Comparison of ENCODE assay signal across 23 cellular contexts in the genomic region with DNA sequence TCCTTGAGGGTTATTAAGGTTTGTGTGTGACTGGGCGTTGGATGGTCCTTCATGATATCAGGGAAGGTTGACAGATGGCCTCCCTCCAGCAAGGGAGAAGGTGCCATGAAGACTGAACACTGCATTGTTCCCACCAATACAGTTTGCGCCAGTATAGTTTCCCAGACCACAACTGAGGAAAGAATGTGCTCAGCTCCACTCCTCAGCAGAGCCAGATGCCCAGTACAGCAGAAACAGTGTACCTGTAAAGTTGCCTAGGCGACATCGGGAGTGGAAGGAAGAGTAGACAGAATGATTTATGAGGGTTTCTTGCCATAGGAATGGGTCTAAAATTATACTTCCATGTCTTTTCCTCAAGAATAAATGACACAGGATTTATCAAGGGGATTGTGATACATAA.
A peak's percentile ranks its signal among the peaks of the same experiment; 100 is the strongest.
DNase-seq lines count a peak whose midpoint lies in the region; ATAC-seq and TF ChIP-seq lines count a peak whose summit lies in the region.
"Had no signal": no experiment of that assay in that cellular context is flagged by ENCODE, and none has a peak within 500 bp of the region (broad histone marks: within the 10 kb centered on the region; RNA-seq: fewer than 3 reads in every experiment).

No MANE protein-coding gene starts in this region.

- POLR2A ChIA-PET in T-cell (lab: Charles Lee) = no interaction called here

- intact Hi-C loops in left ventricle myocardium inferior (cut with micrococcal nuclease) (no loop called here), ascending aorta (cut with DNase I) (no loop called here)

- H3K4me1 Mint-ChIP-seq in chondrocyte (ENCODE audit: low read depth) (peaks cover 67% of the 10 kb centered on the region), T-cell (peaks cover 22 to 25% (median 25%) of the 10 kb centered on the region in 3 donors)

- H3K27ac ChIP-seq in cardiac muscle cell (peak overlapping the region; percentile 71), left ventricle myocardium inferior (replicated peaks) (no peak overlapping the region), upper lobe of left lung (peak overlapping the region in 2 of 4 donors; percentile 25 to 41), ascending aorta (no peak overlapping the region)
- H3K27ac ChIP-seq: ovary, WERI-Rb-1 had no signal

- H3K9me3 Mint-ChIP-seq in chondrocyte (ENCODE audit: low read depth) (no peaks in the 10 kb centered on the region), T-cell (no peaks in the 10 kb centered on the region)
- H3K9me3 Mint-ChIP-seq: central memory CD8-positive, alpha-beta T cell; naive thymus-derived CD4-positive, alpha-beta T cell had no signal

- 55 to 77% methylated on average over 4 of the region's 4 CpGs for WGBS in upper lobe of left lung, 2 donors

- H3K27ac Mint-ChIP-seq in chondrocyte (ENCODE audit: unreplicated experiment) = peak overlapping the region; percentile 53
- H3K27ac Mint-ChIP-seq in T-cell = no peak overlapping the region
- H3K27ac Mint-ChIP-seq: naive thymus-derived CD4-positive, alpha-beta T cell had no signal

- no peak for TF ChIP-seq EP300 in upper lobe of left lung (IDR thresholded peaks at IDR 0.05)

- H3K4me1 ChIP-seq in cardiac muscle cell (ENCODE audit: low read depth) (peaks cover 25% of the 10 kb centered on the region), left ventricle myocardium inferior (peaks cover 64% of the 10 kb centered on the region), upper lobe of left lung (peaks cover 21 to 42% (median 32%) of the 10 kb centered on the region in 4 donors), ascending aorta (no peaks in the 10 kb centered on the region)

- H3K4me3 Mint-ChIP-seq in chondrocyte (ENCODE audit: unreplicated experiment) (no peak overlapping the region), T-cell (no peak overlapping the region)
- H3K4me3 Mint-ChIP-seq: central memory CD8-positive, alpha-beta T cell; naive thymus-derived CD4-positive, alpha-beta T cell had no signal

- peaks cover 2% of the 10 kb centered on the region for H3K36me3 Mint-ChIP-seq in chondrocyte (ENCODE audit: low read depth)
- no peaks in the 10 kb centered on the region for H3K36me3 Mint-ChIP-seq in T-cell
- H3K36me3 Mint-ChIP-seq: naive thymus-derived CD4-positive, alpha-beta T cell had no signal

- CTCF ChIA-PET in T-cell (lab: Charles Lee) = no interaction called here

- TF ChIP-seq CTCF in cardiac muscle cell (IDR thresholded peaks at IDR 0.05; ENCODE audit: low read depth, low read length) (no peak), left ventricle myocardium inferior (IDR thresholded peaks at IDR 0.05; ENCODE audit: borderline replicate concordance) (no peak), chondrocyte (IDR thresholded peaks at IDR 0.05) (no peak), upper lobe of left lung (IDR thresholded peaks at IDR 0.05) (no peak), ascending aorta (IDR thresholded peaks at IDR 0.05) (no peak)

- H3K9me3 ChIP-seq in cardiac muscle cell (ENCODE audit: low read depth) (no peaks in the 10 kb centered on the region), left ventricle myocardium inferior (replicated peaks) (no peaks in the 10 kb centered on the region), upper lobe of left lung (no peaks in the 10 kb centered on the region), ascending aorta (no peaks in the 10 kb centered on the region)
- H3K9me3 ChIP-seq: ovary had no signal

- DNase-seq in cardiac muscle cell (ENCODE audit: low read depth in 1 of 2, low spot score in 1 of 2) = peak in 1 of 2 donors; percentile 42
- no peak for DNase-seq in left ventricle myocardium inferior
- DNase-seq in NCI-H2171 treated with DMSO at 0.1 percent for 48 hours (lab: John Stamatoyannopoulos, UW) = peak; percentile 86
- no peak for DNase-seq in chondrocyte (ENCODE audit: low spot score)
- peak in 1 of 2 donors; percentile 51 for DNase-seq in upper lobe of left lung
- DNase-seq in ascending aorta (ENCODE audit: low spot score in 2 of 2) = no peak
- no peak for DNase-seq in T-cell
- DNase-seq: ACHN; activated CD4-positive, alpha-beta T cell treated with anti-CD3 and anti-CD28 coated beads, Interleukin-2, amount 50 U/mL, for 4 hours; activated gamma-delta T cell; C1 segment of cervical spinal cord; foreskin melanocyte; KG1; kidney; naive thymus-derived CD4-positive, alpha-beta T cell; NCI-H2029 treated with DMSO at 0.1 percent for 48 hours; NCI-H774; ovary; SHP77 treated with DMSO at 0.1 percent for 48 hours; T-helper 1 cell; WERI-Rb-1 had no signal

- H3K27me3 ChIP-seq in cardiac muscle cell = no peaks in the 10 kb centered on the region
- H3K27me3 ChIP-seq in left ventricle myocardium inferior (ENCODE audit: low read depth) = no peaks in the 10 kb centered on the region
- H3K27me3 ChIP-seq in upper lobe of left lung = no peaks in the 10 kb centered on the region
- H3K27me3 ChIP-seq in ascending aorta = no peaks in the 10 kb centered on the region
- H3K27me3 ChIP-seq: ovary had no signal

- TF ChIP-seq POLR2A in upper lobe of left lung (IDR thresholded peaks at IDR 0.05) = no peak

- ATAC-seq in upper lobe of left lung (ENCODE audit: low FRiP score in 2 of 2) (peak; percentile 13 to 52), T-cell (replicated peaks in 1 of 4) (no peak), GM21529 (IDR thresholded peaks at IDR 0.05; ENCODE audit: unreplicated experiment) (no peak)
- ATAC-seq: naive thymus-derived CD4-positive, alpha-beta T cell had no signal

- H3K27me3 Mint-ChIP-seq in chondrocyte (ENCODE audit: low read depth) (no peaks in the 10 kb centered on the region), T-cell (no peaks in the 10 kb centered on the region)
- H3K27me3 Mint-ChIP-seq: central memory CD8-positive, alpha-beta T cell; naive thymus-derived CD4-positive, alpha-beta T cell had no signal

- H3K4me3 ChIP-seq in cardiac muscle cell = no peak overlapping the region
- H3K4me3 ChIP-seq in left ventricle myocardium inferior = no peak overlapping the region
- no peak overlapping the region for H3K4me3 ChIP-seq in upper lobe of left lung
- no peak overlapping the region for H3K4me3 ChIP-seq in ascending aorta
- H3K4me3 ChIP-seq: ovary had no signal

- H3K36me3 ChIP-seq in cardiac muscle cell (no peaks in the 10 kb centered on the region), left ventricle myocardium inferior (no peaks in the 10 kb centered on the region), upper lobe of left lung (no peaks in the 10 kb centered on the region), ascending aorta (no peaks in the 10 kb centered on the region)
- H3K36me3 ChIP-seq: ovary, WERI-Rb-1 had no signal

Comparison
In these comparisons a context has a peak if more than half of its experiments do, and no peak if none do; other contexts are left out.
1. ATAC-seq: peak in upper lobe of left lung (2 of 2); none in T-cell (0 of 4) and GM21529 (single experiment).